19 cellular contexts compared by ENCODE assay signal in the genomic region with DNA sequence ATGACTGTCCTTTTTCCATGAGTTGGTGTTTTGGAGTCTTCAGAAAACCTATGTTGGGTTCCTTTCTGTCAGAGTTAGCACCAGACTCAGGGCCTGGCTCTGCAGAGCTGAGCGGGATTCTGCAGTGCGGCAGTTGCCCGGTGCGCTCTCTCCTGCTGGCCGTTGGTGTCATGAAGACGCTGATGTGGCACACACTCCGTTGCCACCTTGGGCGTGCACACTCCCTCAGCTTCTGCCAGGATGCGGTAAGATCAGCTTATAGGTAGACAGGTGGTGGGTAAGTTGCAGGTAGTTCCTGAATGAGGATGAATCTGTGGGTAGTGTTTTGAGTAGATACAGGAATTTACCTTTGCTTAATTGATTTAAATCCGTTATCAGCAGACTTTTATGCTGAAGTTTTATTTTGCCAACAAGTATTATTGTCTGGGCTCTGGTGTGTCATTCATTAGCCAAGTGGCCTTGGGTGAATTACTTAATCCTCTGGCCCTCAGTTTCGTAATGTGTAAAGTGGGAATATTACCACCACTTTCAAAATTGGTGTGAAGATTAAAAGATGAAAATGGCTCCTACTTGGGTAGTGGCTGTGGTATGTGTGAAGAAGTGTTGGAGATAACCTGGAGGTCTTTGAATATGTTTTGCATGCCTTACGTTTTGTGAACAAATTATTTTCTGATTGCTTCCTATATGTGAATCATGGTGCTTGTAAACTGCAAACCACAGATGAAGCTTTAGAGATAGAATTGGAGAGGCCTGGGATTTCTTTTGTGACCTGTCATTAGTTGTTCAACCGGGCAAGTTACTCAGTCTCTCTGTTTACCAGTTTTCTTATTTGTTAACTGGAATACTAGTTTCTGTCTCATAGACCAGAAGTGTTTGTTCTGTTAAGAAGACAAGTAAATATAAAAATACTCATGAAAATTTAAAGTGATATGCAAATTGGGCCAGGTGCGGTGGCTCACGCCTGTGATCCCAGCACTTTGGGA. TPM values are rescaled to one million over a fixed set of nuclear protein-coding genes. Genes with fewer than 3 reads are reported as not detected.
DNase-seq lines count a peak whose midpoint lies in the region; ATAC-seq and TF ChIP-seq lines count a peak whose summit lies in the region.
"Had no signal": no experiment of that assay in that cellular context is flagged by ENCODE, and none has a peak within 500 bp of the region (broad histone marks: within the 10 kb centered on the region; RNA-seq: fewer than 3 reads in every experiment).

No MANE protein-coding gene starts in this region.

- H3K27me3 Mint-ChIP-seq in activated CD8-positive, alpha-beta T cell treated with anti-CD3 and anti-CD28 coated beads for 36 hours: no peaks in the 10 kb centered on the region

- POLR2A ChIA-PET in activated CD8-positive, alpha-beta T cell treated with anti-CD3 and anti-CD28 coated beads for 36 hours (lab: Charles Lee): interaction anchor here (0.5 to 2.0 kb wide), 6 partner anchors 9 to 31 kb away, joined by 3 to 7 read pairs (median 4); partner anchors contain the start of gene DGKD

- ATAC-seq in activated CD8-positive, alpha-beta T cell treated with anti-CD3 and anti-CD28 coated beads for 36 hours: no peak
- ATAC-seq in right lobe of liver (peak; percentile 28 to 55 (median 46)), GM21390 (IDR thresholded peaks at IDR 0.05; ENCODE audit: unreplicated experiment) (no peak), GM19351 (IDR thresholded peaks at IDR 0.05; ENCODE audit: unreplicated experiment) (no peak), left cardiac atrium (no peak)
- ATAC-seq: heart left ventricle, upper lobe of right lung had no signal

- TF ChIP-seq CTCF in GM12865 (IDR thresholded peaks at IDR 0.05; ENCODE audit: insufficient read depth, low read depth, low read length, missing control alignments) (no peak), right lobe of liver (IDR thresholded peaks at IDR 0.05) (no peak)
- TF ChIP-seq CTCF in activated CD8-positive, alpha-beta T cell treated with anti-CD3 and anti-CD28 coated beads for 36 hours (IDR thresholded peaks at IDR 0.05): no peak

- no peak overlapping the region for H3K4me3 Mint-ChIP-seq in activated CD8-positive, alpha-beta T cell treated with anti-CD3 and anti-CD28 coated beads for 36 hours
- H3K4me3 Mint-ChIP-seq: H9 had no signal

- CTCF ChIA-PET in activated CD8-positive, alpha-beta T cell treated with anti-CD3 and anti-CD28 coated beads for 36 hours (lab: Charles Lee): interaction anchor here (1.9 kb wide), 1 partner anchor 38 kb away, joined by 4 read pairs; no protein-coding TSS in a partner anchor

- peak overlapping the region in 2 of 11 experiments; percentile 7 to 50; a peak in 2 of 22 replicates for H3K9ac ChIP-seq in BLaER1 treated with 17β-estradiol and CSF1 and Interleukin-3, amounts not matched to agents 10 nM and 100 nM

- 0 out of 22 replicates have a peak, but pooled peaks cover 0 to 3% (median 0%) of the 10 kb centered on the region in 11 experiments for H3K9me3 ChIP-seq in BLaER1 treated with 17β-estradiol and CSF1 and Interleukin-3, amounts not matched to agents 10 nM and 100 nM (replicated peaks in 1 of 11)
- no peaks in the 10 kb centered on the region for H3K9me3 ChIP-seq in right lobe of liver
- H3K9me3 ChIP-seq: heart left ventricle, upper lobe of right lung had no signal

- H3K4me1 ChIP-seq in BLaER1 treated with 17β-estradiol and CSF1 and Interleukin-3, amounts not matched to agents 10 nM and 100 nM: peaks cover 71 to 98% (median 92%) of the 10 kb centered on the region in 10 experiments
- H3K4me1 ChIP-seq in right lobe of liver: peaks cover 0 to 18% (median 0%) of the 10 kb centered on the region in 4 donors

- peak; percentile 50 for DNase-seq in GM12865 (ENCODE audit: low read depth)
- no peak for DNase-seq in activated CD8-positive, alpha-beta T cell treated with anti-CD3 and anti-CD28 coated beads for 36 hours
- no peak for DNase-seq in right lobe of liver
- no peak for DNase-seq in GM19238 (ENCODE audit: insufficient read length, low spot score)
- no peak for DNase-seq in left cardiac atrium
- DNase-seq: GDM1; H9; heart left ventricle; Kasumi-1; kidney glomerular epithelial cell; NCI-H2107; SHP77 treated with DMSO at 0.1 percent for 48 hours; stimulated activated CD4-positive, alpha-beta T cell treated with anti-CD3 and anti-CD28 coated beads, Interleukin-1b, Interleukin-23, amount 100 ng/mL, for 48 hours; stimulated activated CD8-positive, alpha-beta memory T cell treated with anti-CD3 and anti-CD28 coated beads, Interleukin-4, amount 100 ng/mL, for 48 hours; upper lobe of right lung had no signal

- peaks cover 37% of the 10 kb centered on the region for H3K36me3 Mint-ChIP-seq in activated CD8-positive, alpha-beta T cell treated with anti-CD3 and anti-CD28 coated beads for 36 hours (ENCODE audit: low read depth)

- H3K4me1 Mint-ChIP-seq in activated CD8-positive, alpha-beta T cell treated with anti-CD3 and anti-CD28 coated beads for 36 hours (ENCODE audit: low read depth): peaks cover 74% of the 10 kb centered on the region

- 67% methylated on average over 11 of the region's 15 CpGs for WGBS in right lobe of liver (ENCODE audit: insufficient coverage, low coverage, low lambda C conversion rate, missing lambda C conversion rate)

- H3K4me3 ChIP-seq in BLaER1 treated with 17β-estradiol and CSF1 and Interleukin-3, amounts not matched to agents 10 nM and 100 nM: no peak overlapping the region
- H3K4me3 ChIP-seq in GM12865 (ENCODE audit: low read depth, low read length): no peak overlapping the region
- H3K4me3 ChIP-seq in right lobe of liver: no peak overlapping the region
- H3K4me3 ChIP-seq: heart left ventricle, upper lobe of right lung had no signal

- no peaks in the 10 kb centered on the region for H3K27me3 ChIP-seq in BLaER1 treated with 17β-estradiol and CSF1 and Interleukin-3, amounts not matched to agents 10 nM and 100 nM
- H3K27me3 ChIP-seq in right lobe of liver: no peaks in the 10 kb centered on the region
- H3K27me3 ChIP-seq: heart left ventricle, upper lobe of right lung had no signal

- H3K4me2 ChIP-seq in BLaER1 treated with 17β-estradiol and CSF1 and Interleukin-3, amounts not matched to agents 10 nM and 100 nM: peak overlapping the region; percentile 63 to 97 (median 91)

- H3K36me3 ChIP-seq in BLaER1 treated with 17β-estradiol and CSF1 and Interleukin-3, amounts not matched to agents 10 nM and 100 nM: peaks cover 13 to 91% (median 59%) of the 10 kb centered on the region in 11 experiments
- no peaks in the 10 kb centered on the region for H3K36me3 ChIP-seq in right lobe of liver
- H3K36me3 ChIP-seq: upper lobe of right lung had no signal

- H3K27ac Mint-ChIP-seq in activated CD8-positive, alpha-beta T cell treated with anti-CD3 and anti-CD28 coated beads for 36 hours: peak overlapping the region; percentile 40
- H3K27ac Mint-ChIP-seq: H9 had no signal

- TF ChIP-seq POLR2A in right lobe of liver (IDR thresholded peaks at IDR 0.05): no peak

- no peaks in the 10 kb centered on the region for H3K9me3 Mint-ChIP-seq in activated CD8-positive, alpha-beta T cell treated with anti-CD3 and anti-CD28 coated beads for 36 hours
- H3K9me3 Mint-ChIP-seq: H9 had no signal

- peaks cover 64 to 100% (median 100%) of the 10 kb centered on the region in 11 experiments; a peak in 21 of 22 replicates for H4K20me1 ChIP-seq in BLaER1 treated with 17β-estradiol and CSF1 and Interleukin-3, amounts not matched to agents 10 nM and 100 nM

- intact Hi-C loops in activated CD8-positive, alpha-beta T cell treated with anti-CD3 and anti-CD28 coated beads for 36 hours (cut with micrococcal nuclease): loop anchor here (10.0 kb wide), 1 partner anchor 63 kb away; no protein-coding TSS in a partner anchor
- intact Hi-C loops in right lobe of liver (cut with DNase I) (no loop called here), left cardiac atrium (cut with DNase I) (no loop called here)

- peak overlapping the region in 6 of 11 experiments; percentile 14 to 54 (median 30); a peak in 5 of 22 replicates for H3K27ac ChIP-seq in BLaER1 treated with 17β-estradiol and CSF1 and Interleukin-3, amounts not matched to agents 10 nM and 100 nM
- H3K27ac ChIP-seq in right lobe of liver: no peak overlapping the region
- H3K27ac ChIP-seq: heart left ventricle, HL-60, upper lobe of right lung had no signal

RNA-seq across cellular contexts. Expression of gene DGKD, which starts 27.0 kb away (rescaled TPM):
- total RNA-seq in activated CD8-positive, alpha-beta T cell treated with anti-CD3 and anti-CD28 coated beads for 36 hours: 10 to 100 TPM; 89.6 to 99.5 TPM
- total RNA-seq in right lobe of liver: 10 to 100 TPM in 4 of 6 experiments, 1 to 10 TPM in 2; 6.5 to 16.6 (median 14.2) TPM
- 10 to 100 TPM; 31.9 to 64.9 TPM for total RNA-seq in left cardiac atrium

Comparison
In these comparisons a context has a peak if more than half of its experiments do, and no peak if none do; other contexts are left out.
1. H3K27ac ChIP-seq: peak in BLaER1 treated with 17β-estradiol and CSF1 and Interleukin-3, amounts not matched to agents 10 nM and 100 nM (6 of 11); none in right lobe of liver (0 of 3).
2. ATAC-seq: peak in right lobe of liver (4 of 4); none in activated CD8-positive, alpha-beta T cell treated with anti-CD3 and anti-CD28 coated beads for 36 hours (single experiment), GM21390 (single experiment), GM19351 (single experiment) and left cardiac atrium (0 of 2).